8 cellular contexts compared by ENCODE assay signal in genomic region chr7:123635551-123636359, GRCh38. TPM values are rescaled to one million over a fixed set of nuclear protein-coding genes. Genes with fewer than 3 reads are reported as not detected.
DNase-seq lines count a peak whose midpoint lies in the region; ATAC-seq, FAIRE-seq and TF ChIP-seq lines count a peak whose summit lies in the region.

No MANE protein-coding gene starts in this region.

- H3K14ac ChIP-seq in H1 (ENCODE audit: insufficient read length): no peak overlapping the region

- TF ChIP-seq EP300 in H1 (IDR thresholded peaks at IDR 0.05; ENCODE audit: borderline replicate concordance in 1 of 2, low read depth in 2 of 2, low read length in 2 of 2): no peak

- CTCF ChIA-PET in A673 (lab: Charles Lee) (interaction anchor here (0.7 to 1.4 kb wide), 3 partner anchors 47 to 281 kb away, joined by 5 to 8 read pairs (median 8); no protein-coding TSS in a partner anchor), H1 (lab: Charles Lee; ENCODE audit: partially characterized antibody) (interaction anchor here (0.6 to 4.0 kb wide), 38 partner anchors 10 to 243 kb away, joined by 3 to 33 read pairs (median 6); partner anchors contain the start of gene WASL)

- H4K20me1 ChIP-seq in H1 (replicated peaks in 1 of 2; ENCODE audit: control insufficient read depth in 1 of 2, insufficient read depth in 2 of 2, low read length in 2 of 2): no peaks in the 10 kb centered on the region

- no peaks in the 10 kb centered on the region for H3K79me2 ChIP-seq in H1 (ENCODE audit: control insufficient read depth in 1 of 2, insufficient read depth in 2 of 2, low read length in 2 of 2)

- FAIRE-seq in H1 (lab: Jason Lieb, UNC) (no peak), pancreas (lab: Jason Lieb, UNC) (peak; percentile 91)

- TF ChIP-seq CTCF in A673 (conservative IDR thresholded peaks at IDR 0.05; ENCODE audit: low read depth, low read length) (peak; percentile 76), H1 (IDR thresholded peaks at IDR 0.05; ENCODE audit: control extremely low read depth in 1 of 3, insufficient read depth in 1 of 3, low read depth in 1 of 3, low read length in 3 of 3) (peak in 2 of 3 experiments; percentile 52 to 65; a peak in 3 of 4 replicates), pancreas (IDR thresholded peaks at IDR 0.05) (peak in 3 of 4 donors; percentile 11 to 33 (median 22)), coronary artery (IDR thresholded peaks at IDR 0.05) (no peak)

- H3K4me2 ChIP-seq in H1 (ENCODE audit: insufficient read depth in 1 of 2, low read depth in 2 of 2, low read length in 2 of 2): no peak overlapping the region

- no peak overlapping the region for H4K91ac ChIP-seq in H1 (replicated peaks; ENCODE audit: insufficient read length, low read length)

- H2BK15ac ChIP-seq in H1 (ENCODE audit: low read length): no peak overlapping the region

- no peak overlapping the region for H4K8ac ChIP-seq in H1 (ENCODE audit: extremely low read depth, insufficient read depth, low read length)

- DNase-seq in A673 (ENCODE audit: low spot score) (peak; percentile 54), NCI-H1694 treated with DMSO at 0.1 percent for 48 hours (lab: John Stamatoyannopoulos, UW) (peak; percentile 11), H1 (ENCODE audit: low read depth in 1 of 2, low spot score in 2 of 2) (no peak), pancreas (no peak), amniotic stem cell (lab: John Stamatoyannopoulos, UW) (no peak), coronary artery (ENCODE audit: low spot score) (no peak)

- H3K4ac ChIP-seq in H1 (replicated peaks; ENCODE audit: insufficient read length, low read depth, low read length): no peak overlapping the region

- intact Hi-C loops in A673 (cut with micrococcal nuclease; ENCODE audit: unreplicated experiment) (loop anchor here (1.0 to 5.0 kb wide), 3 partner anchors 66 to 229 kb away; no protein-coding TSS in a partner anchor), pancreas (cut with DNase I) (loop anchor here in 1 of 3 donors (10.0 kb wide), 1 partner anchor 229 kb away; no protein-coding TSS in a partner anchor)

- no TSS peak for BruUV-seq in A673 (replicated peaks; lab: Mats Ljungman, UMichigan)

- H3K18ac ChIP-seq in H1 (ENCODE audit: extremely low read depth, low read length): no peak overlapping the region

- peak; percentile 69 for ATAC-seq in GM18858 (IDR thresholded peaks at IDR 0.05; ENCODE audit: unreplicated experiment)
- peak in 3 of 4 donors; percentile 71 to 79 (median 77) for ATAC-seq in pancreas
- ATAC-seq in GM18502 (IDR thresholded peaks at IDR 0.05; ENCODE audit: poor library complexity, unreplicated experiment): no peak

- WGBS in H1 (ENCODE audit: extremely low coverage in 1 of 2, insufficient coverage in 1 of 2, insufficient read length in 1 of 2, insufficient replicate concordance in 2 of 2, low coverage in 1 of 2, low lambda C conversion rate in 2 of 2, missing lambda C conversion rate in 1 of 2), 2 experiments: 69% methylated on average over 4 of the region's 4 CpGs; no CpG with 5 or more reads in 1 of the 2 experiments
- WGBS in pancreas, 2 donors: 8 to 10% methylated on average over 4 of the region's 4 CpGs

- no peak overlapping the region for H4K5ac ChIP-seq in H1 (ENCODE audit: insufficient read length, low read depth, low read length)

- no peak overlapping the region for H2BK120ac ChIP-seq in H1 (replicated peaks; ENCODE audit: low read depth, low read length)

- no peak overlapping the region for H2BK12ac ChIP-seq in H1 (ENCODE audit: low read depth, low read length)

- H3K4me3 ChIP-seq in A673 (ENCODE audit: low read depth, low read length, poor library complexity, severe bottlenecking) (no peak overlapping the region), H1 (ENCODE audit: extremely low read depth in 1 of 4, insufficient read depth in 2 of 4, low read depth in 3 of 4, low read length in 4 of 4) (no peak overlapping the region), pancreas (no peak overlapping the region), coronary artery (no peak overlapping the region)

- 0 out of 2 replicates have a peak, but pooled peaks cover 1% of the 10 kb centered on the region for H3K23me2 ChIP-seq in H1 (ENCODE audit: low read depth, low read length)

- H3K27ac ChIP-seq in A673 (ENCODE audit: low read depth, low read length, poor library complexity, severe bottlenecking) (no peak overlapping the region), H1 (ENCODE audit: low read depth, low read length) (no peak overlapping the region), pancreas (no peak overlapping the region), coronary artery (no peak overlapping the region)

- H3K27me3 ChIP-seq in A673 (replicated peaks; ENCODE audit: insufficient read depth, low read depth, low read length, poor library complexity) (no peaks in the 10 kb centered on the region), H1 (replicated peaks in 1 of 4; ENCODE audit: control insufficient read depth in 3 of 4, extremely low read depth in 1 of 4, insufficient read depth in 3 of 4, low read length in 3 of 4) (no peaks in the 10 kb centered on the region), pancreas (no peaks in the 10 kb centered on the region)

- no peak overlapping the region for H2AFZ ChIP-seq in H1 (ENCODE audit: low read length)

- no peak for TF ChIP-seq POLR2A in H1 (IDR thresholded peaks at IDR 0.05; ENCODE audit: control extremely low read depth in 1 of 2, low read depth in 2 of 2, low read length in 2 of 2)

- H3K36me3 ChIP-seq in A673 (ENCODE audit: insufficient read depth, low read length, poor library complexity, severe bottlenecking): no peaks in the 10 kb centered on the region
- no peaks in the 10 kb centered on the region for H3K36me3 ChIP-seq in H1 (ENCODE audit: control insufficient read depth in 2 of 4, insufficient read depth in 4 of 4, low read length in 3 of 4)
- no peaks in the 10 kb centered on the region for H3K36me3 ChIP-seq in pancreas

- no peak overlapping the region for H3K9ac ChIP-seq in H1 (replicated peaks in 1 of 4; ENCODE audit: extremely low read depth in 1 of 4, low read depth in 3 of 4, low read length in 3 of 4)

- H2AK5ac ChIP-seq in H1 (ENCODE audit: low read depth, low read length): no peak overlapping the region

- H2BK20ac ChIP-seq in H1 (ENCODE audit: low read length): no peak overlapping the region

- no peaks in the 10 kb centered on the region for H3K79me1 ChIP-seq in H1 (ENCODE audit: low read depth, low read length)

- TF ChIP-seq RAD21 in H1 (IDR thresholded peaks at IDR 0.05 in 1 of 2, conservative IDR thresholded peaks at IDR 0.05 in 1 of 2; ENCODE audit: low read depth in 2 of 2, low read length in 2 of 2): peak; percentile 91 to 92

- H2BK5ac ChIP-seq in H1 (ENCODE audit: low read depth, low read length): no peak overlapping the region

- H3K9me3 ChIP-seq in A673 (ENCODE audit: low read depth, low read length, poor library complexity, severe bottlenecking) (no peaks in the 10 kb centered on the region), H1 (ENCODE audit: insufficient read depth in 2 of 2, low read depth in 1 of 2, low read length in 1 of 2) (no peaks in the 10 kb centered on the region), pancreas (no peaks in the 10 kb centered on the region)

- no peak overlapping the region for H3K23ac ChIP-seq in H1 (ENCODE audit: insufficient read length)

- POLR2A ChIA-PET in A673 (lab: Charles Lee; ENCODE audit: low non-redundant PET): no interaction called here
- POLR2A ChIA-PET in H1 (lab: Charles Lee; ENCODE audit: partially characterized antibody): interaction anchor here (0.7 to 1.5 kb wide), 4 partner anchors 8 to 263 kb away, joined by 3 to 5 read pairs (median 4); no protein-coding TSS in a partner anchor

- no peak overlapping the region for H3K56ac ChIP-seq in H1 (replicated peaks; ENCODE audit: insufficient read length, low read depth, low read length)

- H3K4me1 ChIP-seq in A673 (ENCODE audit: insufficient read depth, low read length, poor library complexity, severe bottlenecking): no peaks in the 10 kb centered on the region
- H3K4me1 ChIP-seq in H1 (replicated peaks in 1 of 4; ENCODE audit: control insufficient read depth in 3 of 4, insufficient read depth in 4 of 4, low read length in 3 of 4): no peaks in the 10 kb centered on the region
- H3K4me1 ChIP-seq in pancreas: no peaks in the 10 kb centered on the region

TF ChIP-seq in H1, 55 proteins besides CTCF, POLR2A, EP300 and RAD21:
- TF ChIP-seq RBBP5 (IDR thresholded peaks at IDR 0.05; ENCODE audit: borderline replicate concordance, low read depth, low read length) (no peak), CBX8 (IDR thresholded peaks at IDR 0.05; ENCODE audit: borderline replicate concordance, low read depth, low read length) (no peak), NRF1 (IDR thresholded peaks at IDR 0.05; ENCODE audit: low read depth, low read length) (no peak), FOSL1 (IDR thresholded peaks at IDR 0.05; ENCODE audit: insufficient read depth, low read depth, low read length) (no peak), SIRT6 (IDR thresholded peaks at IDR 0.05; ENCODE audit: low read length) (no peak), CEBPB (IDR thresholded peaks at IDR 0.05; ENCODE audit: low read depth, low read length) (no peak), CBX5 (IDR thresholded peaks at IDR 0.05; ENCODE audit: low read depth, low read length) (no peak)
TF ChIP-seq in H1: peak in this region for 0.

RNA-seq across cellular contexts. Expression of gene LMOD2, which starts 19.9 kb away (rescaled TPM):
- total RNA-seq in A673 (2021) (not detected in 2 replicates), pancreas (under 1 TPM in 1 of 6 donors, not detected in 5; 0.55 TPM)
- 0.22 TPM in 1 of 2 replicates, not detected in the other for total RNA-seq in H1 (2021; fragmentation: NEBNext Ultra II Directional; extraction: Animal tissue kit (Norgen Biotek cat#: 25700))
- polyA plus RNA-seq in H1 (2011; rRNA removed) (0.03 TPM in 1 of 2 replicates, not detected in the other), pancreas (not detected)
- polyA plus RNA-seq in H1 (2011; cell fraction: cytosol; rRNA removed): 0.10 TPM
- not detected for polyA plus RNA-seq in H1 (2011; cell fraction: nucleus; rRNA removed)
- polyA plus RNA-seq in H1 (2012, experiment 1 of 2): 0.06 to 0.07 TPM in 2 of 4 replicates, not detected in the others
- not detected for polyA plus RNA-seq in H1 (2012, experiment 2 of 2)
- polyA plus RNA-seq in H1 (2013, experiment 1 of 2): 0.04 TPM
- polyA plus RNA-seq in H1 (2013, experiment 2 of 2): 0.06 TPM
- polyA minus RNA-seq in H1 (2011; rRNA and poly(A)+ RNA removed): not detected in 2 replicates
- polyA minus RNA-seq in H1 (2011; cell fraction: cytosol; rRNA and poly(A)+ RNA removed): not detected
- polyA minus RNA-seq in H1 (2011; cell fraction: nucleus; rRNA and poly(A)+ RNA removed): not detected

RNA-seq across cellular contexts. Expression of gene ASB15, which starts 34.1 kb away (rescaled TPM):
- total RNA-seq in A673 (2021) (not detected in 2 replicates), pancreas (under 1 TPM in 1 of 6 donors, not detected in 5; 0.04 TPM)
- not detected in 2 replicates for total RNA-seq in H1 (2021; fragmentation: NEBNext Ultra II Directional; extraction: Animal tissue kit (Norgen Biotek cat#: 25700))
- polyA plus RNA-seq in H1 (2011; rRNA removed) (not detected in 2 replicates), pancreas (not detected)
- not detected for polyA plus RNA-seq in H1 (2011; cell fraction: cytosol; rRNA removed)
- not detected for polyA plus RNA-seq in H1 (2011; cell fraction: nucleus; rRNA removed)
- polyA plus RNA-seq in H1 (2012, experiment 1 of 2): not detected in 4 replicates
- not detected for polyA plus RNA-seq in H1 (2012, experiment 2 of 2)
- not detected for polyA plus RNA-seq in H1 (2013, experiment 1 of 2)
- polyA plus RNA-seq in H1 (2013, experiment 2 of 2): not detected
- polyA minus RNA-seq in H1 (2011; rRNA and poly(A)+ RNA removed): not detected in 2 replicates
- polyA minus RNA-seq in H1 (2011; cell fraction: cytosol; rRNA and poly(A)+ RNA removed): not detected
- not detected for polyA minus RNA-seq in H1 (2011; cell fraction: nucleus; rRNA and poly(A)+ RNA removed)

Comparison
In these comparisons a context has a peak if more than half of its experiments do, and no peak if none do; other contexts are left out.
1. DNase-seq: peak in A673 (single experiment) and NCI-H1694 treated with DMSO at 0.1 percent for 48 hours (single experiment); none in H1 (0 of 2), pancreas (0 of 6), amniotic stem cell (single experiment) and coronary artery (single experiment).